In the genomic region with DNA sequence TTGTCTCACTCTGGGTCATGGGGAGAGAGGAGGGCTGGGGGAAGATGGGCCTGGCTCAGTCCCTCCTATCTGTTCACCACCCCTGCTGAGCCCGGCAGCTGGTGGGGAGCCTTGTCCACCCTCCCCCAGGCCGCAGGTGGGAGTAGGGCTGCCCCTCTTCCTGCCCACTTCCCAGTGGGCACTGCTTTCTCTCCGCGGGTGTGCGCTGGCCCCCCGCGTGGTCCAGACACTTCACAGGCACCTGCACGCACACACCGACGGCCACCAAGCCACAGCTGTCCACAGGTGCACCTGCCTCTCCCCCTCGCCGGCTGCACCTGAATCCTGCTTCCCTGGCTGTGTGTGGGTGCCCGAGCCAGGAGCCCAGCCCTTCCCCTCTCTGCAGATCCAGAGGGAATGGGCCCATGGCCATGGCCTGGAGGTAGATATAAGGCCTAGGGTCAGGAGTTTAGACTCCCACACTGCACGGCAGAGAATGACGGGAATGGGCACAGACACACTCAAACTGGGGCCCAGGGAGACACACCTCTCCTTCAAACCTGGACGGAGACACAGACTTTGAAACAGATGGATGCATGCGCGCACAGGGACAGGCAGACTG, we compare ENCODE assay signal across 11 cellular contexts. TPM values are rescaled to one million over a fixed set of nuclear protein-coding genes. Genes with fewer than 3 reads are reported as not detected.
DNase-seq lines count a peak whose midpoint lies in the region; ATAC-seq and TF ChIP-seq lines count a peak whose summit lies in the region.
"Had no signal": no experiment of that assay in that cellular context is flagged by ENCODE, and none has a peak within 500 bp of the region (broad histone marks: within the 10 kb centered on the region; RNA-seq: fewer than 3 reads in every experiment).

No MANE protein-coding gene starts in this region.

- no peak for TF ChIP-seq EP300 in SK-N-SH (IDR thresholded peaks at IDR 0.05; ENCODE audit: borderline replicate concordance in 1 of 2, low read depth in 1 of 2, low read length in 1 of 2)

- TF ChIP-seq CTCF in SK-N-SH (IDR thresholded peaks at IDR 0.05) (no peak), liver (IDR thresholded peaks at IDR 0.05; ENCODE audit: low read depth, low read length, missing input control) (no peak), upper lobe of right lung (IDR thresholded peaks at IDR 0.05) (no peak)

- no peak overlapping the region for H2AFZ ChIP-seq in SK-N-SH (ENCODE audit: low read depth)

- ATAC-seq in SK-N-SH treated with all-trans-retinoic acid at 6 μM for 48 hours (no peak), upper lobe of right lung (no peak)
- no peak for ATAC-seq in stimulated activated naive CD8-positive, alpha-beta T cell treated with anti-CD3 and anti-CD28 coated beads, Interleukin-15, Interleukin-2, amounts not matched to agents 100 U/mL and 50 U/mL, for 24 hours

- peaks cover 0 to 6% of the 10 kb centered on the region in 2 experiments for H3K36me3 ChIP-seq in SK-N-SH (replicated peaks in 1 of 2; ENCODE audit: control insufficient read depth in 1 of 2, insufficient read depth in 2 of 2, low read length in 1 of 2)
- H3K36me3 ChIP-seq in liver (ENCODE audit: control insufficient read depth in 4 of 4, insufficient read depth in 3 of 4, low read depth in 1 of 4, low read length in 3 of 4) = no peaks in the 10 kb centered on the region
- H3K36me3 ChIP-seq in upper lobe of right lung = peaks cover 26% of the 10 kb centered on the region
- H3K36me3 ChIP-seq: thyroid gland had no signal

- intact Hi-C loops in upper lobe of right lung (cut with DNase I) = no loop called here

- peak overlapping the region; percentile 90; the same call in 1 of the 2 replicates for H3K4me2 ChIP-seq in SK-N-SH

- no peak overlapping the region for H3K9ac ChIP-seq in SK-N-SH
- H3K9ac ChIP-seq in liver (ENCODE audit: low read depth in 1 of 2, low read length in 2 of 2) = peak overlapping the region; percentile 64 to 94

- no peak for DNase-seq in SK-N-SH
- DNase-seq in upper lobe of right lung = no peak
- DNase-seq in stimulated activated naive CD8-positive, alpha-beta T cell treated with anti-CD3 and anti-CD28 coated beads, Interleukin-15, Interleukin-2, amounts not matched to agents 100 U/mL and 50 U/mL, for 24 hours = no peak
- no peak for DNase-seq in NCI-H1694 treated with DMSO at 0.1 percent for 48 hours (lab: John Stamatoyannopoulos, UW)
- DNase-seq: activated naive CD4-positive, alpha-beta T cell treated with anti-CD3 and anti-CD28 coated beads for 36 hours; DMS153; NCI-H2227 treated with DMSO at 0.1 percent for 48 hours; thyroid gland had no signal

- H3K27me3 ChIP-seq in SK-N-SH (ENCODE audit: insufficient read depth) (no peaks in the 10 kb centered on the region), liver (ENCODE audit: control insufficient read depth in 4 of 4, insufficient read depth in 4 of 4, low read length in 3 of 4) (no peaks in the 10 kb centered on the region), upper lobe of right lung (no peaks in the 10 kb centered on the region)
- H3K27me3 ChIP-seq: thyroid gland had no signal

- TF ChIP-seq RAD21 in SK-N-SH (IDR thresholded peaks at IDR 0.05; ENCODE audit: low read length) = no peak
- TF ChIP-seq RAD21 in liver (IDR thresholded peaks at IDR 0.05) = no peak

- H4K20me1 ChIP-seq in SK-N-SH (ENCODE audit: insufficient read depth) = peaks cover 8% of the 10 kb centered on the region; the same call in 1 of the 2 replicates

- peaks cover 17 to 28% of the 10 kb centered on the region in 2 experiments; a peak in 3 of 4 replicates for H3K4me1 ChIP-seq in SK-N-SH (ENCODE audit: control insufficient read depth in 1 of 2, insufficient read depth in 2 of 2, low read depth in 1 of 2, low read length in 1 of 2)
- H3K4me1 ChIP-seq in liver (ENCODE audit: control insufficient read depth in 4 of 4, insufficient read depth in 4 of 4, low read length in 3 of 4) = peaks cover 22 to 85% (median 65%) of the 10 kb centered on the region in 4 donors
- peaks cover 59% of the 10 kb centered on the region for H3K4me1 ChIP-seq in upper lobe of right lung

- CTCF ChIA-PET in SK-N-SH (lab: Yijun Ruan, JAX) = interaction anchor here (1.0 to 1.5 kb wide), 3 partner anchors 12 to 112 kb away, joined by 3 to 5 read pairs (median 4); partner anchors contain the start of genes NTHL1 and TSC2

- H3K27ac ChIP-seq in SK-N-SH (ENCODE audit: low read depth in 2 of 2, low read length in 1 of 2) (no peak overlapping the region), liver (ENCODE audit: low read depth in 1 of 2, low read length in 2 of 2) (peak overlapping the region; percentile 49 to 65), upper lobe of right lung (peak overlapping the region; percentile 73)

- peaks cover 5% of the 10 kb centered on the region for H3F3A ChIP-seq in SK-N-SH (replicated peaks; ENCODE audit: insufficient read depth)

- H3K9me3 ChIP-seq in SK-N-SH (no peaks in the 10 kb centered on the region), liver (ENCODE audit: control insufficient read depth in 4 of 4, low read length in 3 of 4) (no peaks in the 10 kb centered on the region), upper lobe of right lung (no peaks in the 10 kb centered on the region)
- H3K9me3 ChIP-seq: thyroid gland had no signal

- no peaks in the 10 kb centered on the region for H3K9me2 ChIP-seq in SK-N-SH

- H3K79me2 ChIP-seq in SK-N-SH (ENCODE audit: insufficient read depth) = peaks cover 20% of the 10 kb centered on the region; the same call in 1 of the 2 replicates

- POLR2A ChIA-PET in SK-N-SH (lab: Yijun Ruan, JAX) = no interaction called here

- H3K4me3 ChIP-seq in SK-N-SH (ENCODE audit: low read depth in 2 of 2, low read length in 1 of 2) (peak overlapping the region in 1 of 2 experiments; percentile 56; a peak in 1 of 4 replicates), liver (ENCODE audit: low read depth in 1 of 3, low read length in 3 of 3) (peak overlapping the region; percentile 46 to 99 (median 89)), upper lobe of right lung (peak overlapping the region; percentile 72)

- 93% methylated on average over 8 of the region's 18 CpGs for WGBS in SK-N-SH (ENCODE audit: low lambda C conversion rate)
- WGBS in liver = 47% methylated on average over 18 of the region's 18 CpGs

TF ChIP-seq in SK-N-SH, 30 proteins besides CTCF, POLR2A, EP300 and RAD21:
- TF ChIP-seq RXRA (IDR thresholded peaks at IDR 0.05; ENCODE audit: borderline replicate concordance, low read depth) (no peak), TAF1 (IDR thresholded peaks at IDR 0.05; ENCODE audit: borderline replicate concordance, low read depth, low read length) (no peak)

TF ChIP-seq in SK-N-SH treated with all-trans-retinoic acid at 6 μM for 48 hours, 23 proteins besides CTCF, POLR2A, EP300 and RAD21 (continues in another document):
- TF ChIP-seq PPARA (CRISPR knock-in tag; IDR thresholded peaks at IDR 0.05; ENCODE audit: borderline replicate concordance) = no peak
- TF ChIP-seq ISL1 (CRISPR knock-in tag; IDR thresholded peaks at IDR 0.05) = no peak
- TF ChIP-seq ESRRG (CRISPR knock-in tag; IDR thresholded peaks at IDR 0.05) = no peak

TF ChIP-seq in liver, 16 proteins besides CTCF, POLR2A, EP300 and RAD21:
- no peak for TF ChIP-seq FOXA1 (IDR thresholded peaks at IDR 0.05)
- TF ChIP-seq JUND (IDR thresholded peaks at IDR 0.05) = no peak
- no peak for TF ChIP-seq YY1 (IDR thresholded peaks at IDR 0.05)
- TF ChIP-seq, protein P1, sequence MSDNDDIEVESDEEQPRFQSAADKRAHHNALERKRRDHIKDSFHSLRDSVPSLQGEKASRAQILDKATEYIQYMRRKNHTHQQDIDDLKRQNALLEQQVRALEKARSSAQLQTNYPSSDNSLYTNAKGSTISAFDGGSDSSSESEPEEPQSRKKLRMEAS (IDR thresholded peaks at IDR 0.05) = no peak
- TF ChIP-seq HNF4A (conservative IDR thresholded peaks at IDR 0.05) = no peak
- no peak for TF ChIP-seq EGR1 (IDR thresholded peaks at IDR 0.05; ENCODE audit: low read depth in 2 of 2)
- TF ChIP-seq ATF3 (IDR thresholded peaks at IDR 0.05) = no peak
TF ChIP-seq in liver: peak in this region for 0.

RNA-seq across cellular contexts. Expression of gene NHERF2, which starts 2.0 kb away (rescaled TPM):
- polyA plus RNA-seq in SK-N-SH (2012; rRNA removed) = 45.2 and 53.8 TPM in 2 replicates
- 30.7 and 46.0 TPM in 2 replicates for polyA plus RNA-seq in SK-N-SH (2012; cell fraction: cytosol; rRNA removed)
- 43.9 and 70.4 TPM in 2 replicates for polyA plus RNA-seq in SK-N-SH (2012; cell fraction: nucleus; rRNA removed)
- total RNA-seq in liver = 10 to 100 TPM; 36.6 to 85.8 TPM
- polyA plus RNA-seq in liver = 100 to 1,000 TPM in 1 of 2 donors, 10 to 100 TPM in 1; 62.4 to 205 TPM
- total RNA-seq in upper lobe of right lung = 363 TPM

RNA-seq across cellular contexts. Expression of gene NPW, which starts 9.1 kb away (rescaled TPM):
- polyA plus RNA-seq in SK-N-SH (2012; rRNA removed) (0.62 and 1.1 TPM in 2 replicates), liver (10 to 100 TPM in 1 of 2 donors, 1 to 10 TPM in 1; 9.9 to 20.6 TPM)
- 0.37 and 1.1 TPM in 2 replicates for polyA plus RNA-seq in SK-N-SH (2012; cell fraction: cytosol; rRNA removed)
- polyA plus RNA-seq in SK-N-SH (2012; cell fraction: nucleus; rRNA removed) = 6.7 and 14.8 TPM in 2 replicates
- total RNA-seq in liver (1 to 10 TPM; 1.3 to 8.4 TPM), upper lobe of right lung (not detected)
- total RNA-seq: mononuclear cell had no signal

RNA-seq across cellular contexts. Expression of gene NTHL1, which starts 18.9 kb away (rescaled TPM):
- polyA plus RNA-seq in SK-N-SH (2012; rRNA removed) (72.9 and 77.3 TPM in 2 replicates), liver (100 to 1,000 TPM in 1 of 2 donors, 10 to 100 TPM in 1; 25.4 to 166 TPM)
- 32.1 and 51.5 TPM in 2 replicates for polyA plus RNA-seq in SK-N-SH (2012; cell fraction: cytosol; rRNA removed)
- 59.5 and 109 TPM in 2 replicates for polyA plus RNA-seq in SK-N-SH (2012; cell fraction: nucleus; rRNA removed)
- total RNA-seq in liver (10 to 100 TPM; 10.4 to 12.7 TPM), upper lobe of right lung (26.4 TPM)

RNA-seq across cellular contexts. Expression of gene TSC2, which starts 19.1 kb away (rescaled TPM):
- polyA plus RNA-seq in SK-N-SH (2012; rRNA removed) (76.7 and 96.1 TPM in 2 replicates), liver (10 to 100 TPM; 23.3 to 29.1 TPM)
- polyA plus RNA-seq in SK-N-SH (2012; cell fraction: cytosol; rRNA removed) = 22.6 and 32.9 TPM in 2 replicates
- 376 and 625 TPM in 2 replicates for polyA plus RNA-seq in SK-N-SH (2012; cell fraction: nucleus; rRNA removed)
- total RNA-seq in liver (10 to 100 TPM; 28.3 to 51.2 TPM), upper lobe of right lung (119 TPM)

RNA-seq across cellular contexts. Expression of gene ZNF598, which starts 19.1 kb away (rescaled TPM):
- polyA plus RNA-seq in SK-N-SH (2012; rRNA removed) = 38.1 and 47.8 TPM in 2 replicates
- 19.2 and 29.4 TPM in 2 replicates for polyA plus RNA-seq in SK-N-SH (2012; cell fraction: cytosol; rRNA removed)
- 170 and 358 TPM in 2 replicates for polyA plus RNA-seq in SK-N-SH (2012; cell fraction: nucleus; rRNA removed)
- total RNA-seq in liver = 10 to 100 TPM; 12.8 to 19.7 TPM
- 10 to 100 TPM in 1 of 2 donors, 1 to 10 TPM in 1; 2.7 to 28.4 TPM for polyA plus RNA-seq in liver
- total RNA-seq in upper lobe of right lung = 38.2 TPM

Comparison
In these comparisons a context has a peak if more than half of its experiments do, and no peak if none do; other contexts are left out.
1. H3K27ac ChIP-seq: peak in liver (2 of 2) and upper lobe of right lung (single experiment); none in SK-N-SH (0 of 2).